ENCODE assay signal across 23 cellular contexts in genomic region chr15:50653156-50653743, GRCh38. TPM values are rescaled to one million over a fixed set of nuclear protein-coding genes. Genes with fewer than 3 reads are reported as not detected.
DNase-seq lines count a peak whose midpoint lies in the region; ATAC-seq, FAIRE-seq and TF ChIP-seq lines count a peak whose summit lies in the region.
"Had no signal": no experiment of that assay in that cellular context is flagged by ENCODE, and none has a peak within 500 bp of the region (broad histone marks: within the 10 kb centered on the region; RNA-seq: fewer than 3 reads in every experiment).

No MANE protein-coding gene starts in this region.

- H3K4me1 ChIP-seq in H9 (ENCODE audit: insufficient read depth, low read length) (no peaks in the 10 kb centered on the region; the same call in 1 of the 2 replicates), GM23248 (ENCODE audit: insufficient read depth) (no peaks in the 10 kb centered on the region)
- H3K4me1 ChIP-seq: BLaER1 treated with 17β-estradiol and CSF1 and Interleukin-3, amounts not matched to agents 10 nM and 100 nM; left lung; pancreas; SJCRH30; tibial artery had no signal

- H2BK20ac ChIP-seq in H9 (ENCODE audit: low read depth, low read length, poor library complexity, severe bottlenecking), result no peak overlapping the region

- no peak overlapping the region for H2BK15ac ChIP-seq in H9 (ENCODE audit: low read depth, low read length)

- no peak overlapping the region for H3T11ph ChIP-seq in H9 (ENCODE audit: low read length)

- no peak overlapping the region for H3K23ac ChIP-seq in H9 (ENCODE audit: insufficient read length, low read depth, low read length)

- no peaks in the 10 kb centered on the region for H3K23me2 ChIP-seq in H9 (ENCODE audit: insufficient read length, low read depth, low read length, poor library complexity, severe bottlenecking)

- H3K27ac ChIP-seq in H9 (ENCODE audit: insufficient read length, low read depth, low read length) (no peak overlapping the region), GM23248 (no peak overlapping the region)
- H3K27ac ChIP-seq: BLaER1 treated with 17β-estradiol and CSF1 and Interleukin-3, amounts not matched to agents 10 nM and 100 nM; HL-60; left lung; pancreas; SJCRH30; tibial artery had no signal

- H4K5ac ChIP-seq in H9 (ENCODE audit: insufficient read length, low read depth, low read length), result no peak overlapping the region

- ATAC-seq in activated CD4-positive, alpha-beta T cell treated with anti-CD3 and anti-CD28 coated beads for 36 hours, result no peak
- no peak for ATAC-seq in effector memory CD8-positive, alpha-beta T cell (replicated peaks)
- ATAC-seq in omental fat pad (ENCODE audit: low FRiP score) (peak; percentile 73), GM21619 (IDR thresholded peaks at IDR 0.05; ENCODE audit: unreplicated experiment) (no peak)
- ATAC-seq: left lung, pancreas had no signal

- H4K20me1 ChIP-seq in H9 (ENCODE audit: control insufficient read depth, insufficient read depth, insufficient read length), result no peaks in the 10 kb centered on the region
- H4K20me1 ChIP-seq in GM23248 (ENCODE audit: insufficient read depth), result no peaks in the 10 kb centered on the region

- H2BK120ac ChIP-seq in H9 (ENCODE audit: low read depth, low read length, poor library complexity, severe bottlenecking), result no peak overlapping the region

- peaks cover 52% of the 10 kb centered on the region for H3K36me3 Mint-ChIP-seq in activated CD4-positive, alpha-beta T cell treated with anti-CD3 and anti-CD28 coated beads for 36 hours (ENCODE audit: low read depth)
- H3K36me3 Mint-ChIP-seq in H9 (ENCODE audit: insufficient read depth in 1 of 3, low read depth in 3 of 3), result peaks cover 35 to 83% (median 68%) of the 10 kb centered on the region in 3 experiments; a peak in 6 of 7 replicates
- H3K36me3 Mint-ChIP-seq in effector memory CD8-positive, alpha-beta T cell (ENCODE audit: insufficient read depth), result peaks cover 94% of the 10 kb centered on the region

- no CpG with 5 or more reads among the region's 6 CpGs for WGBS in H9 (ENCODE audit: extremely low coverage, insufficient read length, low lambda C conversion rate)
- WGBS in GM23248 (ENCODE audit: low coverage in 1 of 2, low lambda C conversion rate in 2 of 2, missing lambda C conversion rate in 2 of 2), 2 experiments, result 92 to 94% methylated on average over 6 of the region's 6 CpGs

- H3K27ac Mint-ChIP-seq in activated CD4-positive, alpha-beta T cell treated with anti-CD3 and anti-CD28 coated beads for 36 hours, result peak overlapping the region; percentile 37
- peak overlapping the region; percentile 20 to 90 (median 49); a peak in 5 of 7 replicates for H3K27ac Mint-ChIP-seq in H9
- H3K27ac Mint-ChIP-seq in effector memory CD8-positive, alpha-beta T cell, result peak overlapping the region; percentile 49 to 57

- no peak for TF ChIP-seq CTCF in H9 (conservative IDR thresholded peaks at IDR 0.05)
- TF ChIP-seq CTCF in omental fat pad (IDR thresholded peaks at IDR 0.05), result no peak

- H3K9me2 ChIP-seq in GM23248 (ENCODE audit: insufficient read depth), result no peaks in the 10 kb centered on the region

- H3K27me3 ChIP-seq in H9 (ENCODE audit: insufficient read depth, low read length), result no peaks in the 10 kb centered on the region
- H3K27me3 ChIP-seq in GM23248 (replicated peaks; ENCODE audit: insufficient read depth), result no peaks in the 10 kb centered on the region
- H3K27me3 ChIP-seq: BLaER1 treated with 17β-estradiol and CSF1 and Interleukin-3, amounts not matched to agents 10 nM and 100 nM; left lung; pancreas; SJCRH30; tibial artery had no signal

- no peaks in the 10 kb centered on the region for H3F3A ChIP-seq in GM23248 (ENCODE audit: insufficient read depth)

- H2AFZ ChIP-seq in H9 (ENCODE audit: low read length) (no peak overlapping the region), GM23248 (no peak overlapping the region)

- no peak overlapping the region for H2BK12ac ChIP-seq in H9 (ENCODE audit: insufficient read length, low read depth, low read length)

- in situ Hi-C loops in GM23248 (cut with MboI), result no loop called here

- no peak for FAIRE-seq in HTR-8/SVneo (lab: Jason Lieb, UNC)
- FAIRE-seq: colon, endothelial cell of umbilical vein, frontal cortex, pancreas had no signal

- intact Hi-C loops in activated CD4-positive, alpha-beta T cell treated with anti-CD3 and anti-CD28 coated beads for 36 hours (cut with DNase I, micrococcal nuclease), result no loop called here

- no peak overlapping the region for H2AK5ac ChIP-seq in H9 (ENCODE audit: insufficient read length, low read length)

- H3K56ac ChIP-seq in H9 (ENCODE audit: insufficient read length, low read depth, low read length), result no peak overlapping the region

- no peaks in the 10 kb centered on the region for H3K79me1 ChIP-seq in H9 (ENCODE audit: insufficient read depth, low read depth, low read length, poor library complexity, severe bottlenecking)

- H3K14ac ChIP-seq in H9 (ENCODE audit: insufficient read depth, low read length), result no peak overlapping the region

- H3K9me3 ChIP-seq in H9 (ENCODE audit: control insufficient read depth, low read depth, low read length), result no peaks in the 10 kb centered on the region
- H3K9me3 ChIP-seq in GM23248 (ENCODE audit: low read depth), result no peaks in the 10 kb centered on the region
- H3K9me3 ChIP-seq: BLaER1 treated with 17β-estradiol and CSF1 and Interleukin-3, amounts not matched to agents 10 nM and 100 nM; left lung; pancreas; SJCRH30; tibial artery had no signal

- H4K91ac ChIP-seq in H9 (ENCODE audit: insufficient read length, low read depth, low read length), result no peak overlapping the region

- CTCF ChIA-PET in activated CD4-positive, alpha-beta T cell treated with anti-CD3 and anti-CD28 coated beads for 36 hours (lab: Charles Lee), result no interaction called here

- no peaks in the 10 kb centered on the region for H3K27me3 Mint-ChIP-seq in activated CD4-positive, alpha-beta T cell treated with anti-CD3 and anti-CD28 coated beads for 36 hours
- no peaks in the 10 kb centered on the region for H3K27me3 Mint-ChIP-seq in H9 (ENCODE audit: low read depth)
- no peaks in the 10 kb centered on the region for H3K27me3 Mint-ChIP-seq in effector memory CD8-positive, alpha-beta T cell

- no peak overlapping the region for H3K4me2 ChIP-seq in H9 (ENCODE audit: insufficient read depth, insufficient read length, low read length)
- H3K4me2 ChIP-seq in GM23248 (ENCODE audit: unreplicated experiment), result no peak overlapping the region
- H3K4me2 ChIP-seq: BLaER1 treated with 17β-estradiol and CSF1 and Interleukin-3, amounts not matched to agents 10 nM and 100 nM had no signal

- H3K36me3 ChIP-seq in GM23248 (ENCODE audit: low read depth), result peaks cover 28% of the 10 kb centered on the region

- no peak overlapping the region for H3K9ac ChIP-seq in H9 (ENCODE audit: extremely low read depth, insufficient read length, low read length)
- no peak overlapping the region for H3K9ac ChIP-seq in GM23248
- H3K9ac ChIP-seq: BLaER1 treated with 17β-estradiol and CSF1 and Interleukin-3, amounts not matched to agents 10 nM and 100 nM had no signal

- POLR2A ChIA-PET in activated CD4-positive, alpha-beta T cell treated with anti-CD3 and anti-CD28 coated beads for 36 hours (lab: Charles Lee), result no interaction called here

- no peak for DNase-seq in activated CD4-positive, alpha-beta T cell treated with anti-CD3 and anti-CD28 coated beads for 36 hours
- DNase-seq in activated CD4-positive, alpha-beta T cell treated with anti-CD3 and anti-CD28 coated beads, Interleukin-2, amount 50 U/mL, for 4 hours, result no peak
- no peak for DNase-seq in H9
- DNase-seq in effector memory CD8-positive, alpha-beta T cell, result no peak
- no peak for DNase-seq in omental fat pad (ENCODE audit: low spot score)
- DNase-seq in GM23248, result no peak
- DNase-seq in HTR-8/SVneo (ENCODE audit: insufficient read length, low spot score), result no peak
- DNase-seq: 8988T; activated CD4-positive, alpha-beta T cell treated with anti-CD3 and anti-CD28 coated beads for 48 hours; aorta; left lung; NCI-H1048; NCI-H69; pancreas; SJCRH30; stimulated activated CD4-positive, alpha-beta T cell treated with anti-CD3 and anti-CD28 coated beads, Interleukin-4, amount 100 ng/mL, for 24 hours; tibial artery had no signal

- H3K4me1 Mint-ChIP-seq in activated CD4-positive, alpha-beta T cell treated with anti-CD3 and anti-CD28 coated beads for 36 hours, result peaks cover 18% of the 10 kb centered on the region
- H3K4me1 Mint-ChIP-seq in H9, result peaks cover 8 to 15% of the 10 kb centered on the region in 2 experiments
- peaks cover 8 to 17% of the 10 kb centered on the region in 2 donors for H3K4me1 Mint-ChIP-seq in effector memory CD8-positive, alpha-beta T cell (ENCODE audit: low read depth in 2 of 2)

- H2BK5ac ChIP-seq in H9 (ENCODE audit: insufficient read length, low read length), result no peak overlapping the region

- no peak overlapping the region for H4K8ac ChIP-seq in H9 (replicated peaks; ENCODE audit: insufficient read length, low read depth, low read length)

- H3K79me2 ChIP-seq in H9 (ENCODE audit: insufficient read depth, low read length) (no peaks in the 10 kb centered on the region), GM23248 (ENCODE audit: insufficient read depth) (peaks cover 66% of the 10 kb centered on the region)

- H3K9me3 Mint-ChIP-seq in activated CD4-positive, alpha-beta T cell treated with anti-CD3 and anti-CD28 coated beads for 36 hours (ENCODE audit: low read depth), result no peaks in the 10 kb centered on the region
- no peaks in the 10 kb centered on the region for H3K9me3 Mint-ChIP-seq in H9
- H3K9me3 Mint-ChIP-seq in effector memory CD8-positive, alpha-beta T cell, result no peaks in the 10 kb centered on the region

- H3K4me3 Mint-ChIP-seq in activated CD4-positive, alpha-beta T cell treated with anti-CD3 and anti-CD28 coated beads for 36 hours, result no peak overlapping the region
- no peak overlapping the region for H3K4me3 Mint-ChIP-seq in H9
- H3K4me3 Mint-ChIP-seq in effector memory CD8-positive, alpha-beta T cell, result no peak overlapping the region

- no peak overlapping the region for H3K4ac ChIP-seq in H9 (ENCODE audit: low read depth, low read length)

- H3K4me3 ChIP-seq in GM23248, result no peak overlapping the region
- H3K4me3 ChIP-seq: BLaER1 treated with 17β-estradiol and CSF1 and Interleukin-3, amounts not matched to agents 10 nM and 100 nM; left lung; pancreas; SJCRH30; tibial artery had no signal

- no peak overlapping the region for H3K18ac ChIP-seq in H9 (ENCODE audit: insufficient read length, low read depth, low read length)

RNA-seq across cellular contexts. Expression of gene TRPM7, which starts 33.3 kb away (rescaled TPM):
- 10 to 100 TPM; 40.7 to 41.4 TPM for total RNA-seq in activated CD4-positive, alpha-beta T cell treated with anti-CD3 and anti-CD28 coated beads for 36 hours
- total RNA-seq in H9 (2021) (30.1 and 35.1 TPM in 2 replicates), omental fat pad (10 to 100 TPM; 55.5 to 63.6 (median 60.5) TPM)
- total RNA-seq in GM23248 (2014; rRNA removed; shearing (Covaris generic)), result 38.4 and 75.2 TPM in 2 replicates
- polyA plus RNA-seq in GM23248 (2016; fragmentation: Nextera tagmentation; extraction: Ambion mirVana), result 12.7 and 15.5 TPM in 2 replicates
